Comparison of ENCODE assay signal across 10 cellular contexts in genomic region chr15:40435331-40436089, GRCh38. TPM values are rescaled to one million over a fixed set of nuclear protein-coding genes. Genes with fewer than 3 reads are reported as not detected.
A peak's percentile ranks its signal among the peaks of the same experiment; 100 is the strongest.
DNase-seq lines count a peak whose midpoint lies in the region; ATAC-seq, FAIRE-seq and TF ChIP-seq lines count a peak whose summit lies in the region.
"Had no signal": no experiment of that assay in that cellular context is flagged by ENCODE, and none has a peak within 500 bp of the region (broad histone marks: within the 10 kb centered on the region; RNA-seq: fewer than 3 reads in every experiment).

No MANE protein-coding gene starts in this region.

- no peak for TF ChIP-seq POLR2A in suprapubic skin (IDR thresholded peaks at IDR 0.05)
- no peak for TF ChIP-seq POLR2A in GM12891 (IDR thresholded peaks at IDR 0.05; ENCODE audit: low read depth, low read length)

- no peaks in the 10 kb centered on the region for H3K36me3 ChIP-seq in mesodermal cell (ENCODE audit: control insufficient read depth, insufficient read depth, low read length)
- H3K36me3 ChIP-seq in suprapubic skin = no peaks in the 10 kb centered on the region

- no peak for DNase-seq in activated CD4-positive, alpha-beta T cell treated with anti-CD3 and anti-CD28 coated beads, Interleukin-2, amount 10 ng/mL, durations not matched to agents 24 days and 14 days
- DNase-seq in activated CD4-positive, alpha-beta T cell treated with anti-CD3 and anti-CD28 coated beads, Interleukin-2, amount 50 U/mL, for 1 hour = no peak
- DNase-seq in MCF 10A (ENCODE audit: unreplicated experiment) (no peak), suprapubic skin (ENCODE audit: low spot score in 2 of 2) (no peak), NCI-H1694 (lab: John Stamatoyannopoulos, UW) (no peak), GM12891 (ENCODE audit: insufficient read length, low spot score) (no peak)
- DNase-seq: NCI-H187 had no signal

- CTCF ChIA-PET in MCF 10A (lab: Yijun Ruan, JAX) = interaction anchor here (0.6 to 1.0 kb wide), 4 partner anchors 11 to 130 kb away, joined by 3 read pairs; partner anchors contain the start of gene CCDC9B

- POLR2A ChIA-PET in MCF 10A (lab: Yijun Ruan, JAX) = interaction anchor here (0.6 to 0.9 kb wide), 3 partner anchors 31 to 419 kb away, joined by 3 read pairs; no protein-coding TSS in a partner anchor

- no peaks in the 10 kb centered on the region for H3K9me3 Mint-ChIP-seq in activated CD4-positive, alpha-beta T cell treated with anti-CD3 and anti-CD28 coated beads, Interleukin-2, amount 10 ng/mL, durations not matched to agents 24 days and 14 days
- H3K9me3 Mint-ChIP-seq in MCF 10A (ENCODE audit: unreplicated experiment) = no peaks in the 10 kb centered on the region

- intact Hi-C loops in activated CD4-positive, alpha-beta T cell treated with anti-CD3 and anti-CD28 coated beads, Interleukin-2, amount 10 ng/mL, durations not matched to agents 24 days and 14 days (cut with micrococcal nuclease) = no loop called here
- intact Hi-C loops in MCF 10A (cut with micrococcal nuclease) = no loop called here

- BruUV-seq in MCF 10A (replicated peaks; lab: Mats Ljungman, UMichigan) = no TSS peak

- no peak overlapping the region for H3K27ac ChIP-seq in mesodermal cell (ENCODE audit: low read depth, low read length, severe bottlenecking)
- H3K27ac ChIP-seq in suprapubic skin = no peak overlapping the region
- H3K27ac ChIP-seq: C4-2B had no signal

- H3K9me3 ChIP-seq in mesodermal cell (ENCODE audit: control insufficient read depth, low read length) (no peaks in the 10 kb centered on the region), suprapubic skin (no peaks in the 10 kb centered on the region)

- H3K27me3 Mint-ChIP-seq in activated CD4-positive, alpha-beta T cell treated with anti-CD3 and anti-CD28 coated beads, Interleukin-2, amount 10 ng/mL, durations not matched to agents 24 days and 14 days = peaks cover 64% of the 10 kb centered on the region
- peaks cover 22% of the 10 kb centered on the region for H3K27me3 Mint-ChIP-seq in MCF 10A (ENCODE audit: insufficient read depth, unreplicated experiment)

- peaks cover 21% of the 10 kb centered on the region for H3K4me1 Mint-ChIP-seq in activated CD4-positive, alpha-beta T cell treated with anti-CD3 and anti-CD28 coated beads, Interleukin-2, amount 10 ng/mL, durations not matched to agents 24 days and 14 days
- peaks cover 17% of the 10 kb centered on the region for H3K4me1 Mint-ChIP-seq in MCF 10A (ENCODE audit: insufficient read depth, unreplicated experiment)

- no peak for TF ChIP-seq EP300 in suprapubic skin (IDR thresholded peaks at IDR 0.05)

- WGBS in mesodermal cell (ENCODE audit: insufficient coverage in 2 of 2), 2 experiments = 35 to 50% methylated on average over 17 to 22 of the region's 26 CpGs
- 31% methylated on average over 19 of the region's 26 CpGs for WGBS in suprapubic skin

- no peak for TF ChIP-seq CTCF in MCF 10A (IDR thresholded peaks at IDR 0.05; ENCODE audit: unreplicated experiment)
- TF ChIP-seq CTCF in suprapubic skin (IDR thresholded peaks at IDR 0.05) = no peak

- H3K4me1 ChIP-seq in mesodermal cell (ENCODE audit: control insufficient read depth, insufficient read depth, low read length, poor library complexity, severe bottlenecking) (peaks cover 27% of the 10 kb centered on the region), suprapubic skin (peaks cover 44% of the 10 kb centered on the region)

- peaks cover 2% of the 10 kb centered on the region for H3K36me3 Mint-ChIP-seq in activated CD4-positive, alpha-beta T cell treated with anti-CD3 and anti-CD28 coated beads, Interleukin-2, amount 10 ng/mL, durations not matched to agents 24 days and 14 days (ENCODE audit: low read depth)
- no peaks in the 10 kb centered on the region for H3K36me3 Mint-ChIP-seq in MCF 10A (ENCODE audit: insufficient read depth, unreplicated experiment)

- ATAC-seq in HG02588 (IDR thresholded peaks at IDR 0.05; ENCODE audit: unreplicated experiment) = no peak

- H3K4me3 Mint-ChIP-seq in activated CD4-positive, alpha-beta T cell treated with anti-CD3 and anti-CD28 coated beads, Interleukin-2, amount 10 ng/mL, durations not matched to agents 24 days and 14 days = peak overlapping the region; percentile 3
- peak overlapping the region; percentile 58 for H3K4me3 Mint-ChIP-seq in MCF 10A (ENCODE audit: unreplicated experiment)

- H3K27me3 ChIP-seq in suprapubic skin = peaks cover 26% of the 10 kb centered on the region

- no peak for FAIRE-seq in GM12891 (lab: Jason Lieb, UNC)

- no peak overlapping the region for H3K27ac Mint-ChIP-seq in activated CD4-positive, alpha-beta T cell treated with anti-CD3 and anti-CD28 coated beads, Interleukin-2, amount 10 ng/mL, durations not matched to agents 24 days and 14 days
- H3K27ac Mint-ChIP-seq in MCF 10A (ENCODE audit: low read depth, unreplicated experiment) = no peak overlapping the region

- peak overlapping the region; percentile 43 for H3K4me3 ChIP-seq in mesodermal cell (ENCODE audit: extremely low read depth, insufficient read depth, low read length, poor library complexity, severe bottlenecking)
- H3K4me3 ChIP-seq in suprapubic skin = peak overlapping the region; percentile 49

TF ChIP-seq in GM12891, 5 proteins besides CTCF, POLR2A, EP300 and RAD21:
- TF ChIP-seq SPI1 (IDR thresholded peaks at IDR 0.05; ENCODE audit: low read depth, low read length) (no peak), POU2F2 (IDR thresholded peaks at IDR 0.05; ENCODE audit: low read depth, low read length) (no peak), PAX5 (IDR thresholded peaks at IDR 0.05; ENCODE audit: insufficient read depth, low read length, severe bottlenecking) (no peak), TAF1 (IDR thresholded peaks at IDR 0.05; ENCODE audit: low read depth, low read length) (no peak), POLR2AphosphoS5 (IDR thresholded peaks at IDR 0.05; ENCODE audit: low read depth, low read length) (no peak)
TF ChIP-seq in GM12891: peak in this region for 0.

RNA-seq across cellular contexts. Expression of gene BAHD1, which starts 5.2 kb away (rescaled TPM):
- total RNA-seq in activated CD4-positive, alpha-beta T cell treated with anti-CD3 and anti-CD28 coated beads, Interleukin-2, amount 10 ng/mL, durations not matched to agents 24 days and 14 days = 23.9 and 26.2 TPM in 2 replicates
- total RNA-seq in MCF 10A (2022) = 14.9 and 15.1 TPM in 2 replicates
- polyA plus RNA-seq in mesodermal cell (2013, experiment 1 of 2) = 17.0 TPM
- 13.6 TPM for polyA plus RNA-seq in mesodermal cell (2013, experiment 2 of 2)
- total RNA-seq in suprapubic skin = 10 to 100 TPM; 16.8 to 24.6 (median 19.2) TPM
- 10.3 TPM for polyA plus RNA-seq in GM12891 (2012; ENCODE audit: low read depth, missing spikeins)

RNA-seq across cellular contexts. Expression of gene IVD, which starts 29.9 kb away (rescaled TPM):
- total RNA-seq in activated CD4-positive, alpha-beta T cell treated with anti-CD3 and anti-CD28 coated beads, Interleukin-2, amount 10 ng/mL, durations not matched to agents 24 days and 14 days = 66.6 and 70.7 TPM in 2 replicates
- total RNA-seq in MCF 10A (2022) (53.8 and 61.6 TPM in 2 replicates), suprapubic skin (10 to 100 TPM in 2 of 4 donors, 1 to 10 TPM in 2; 7.7 to 18.3 (median 13.3) TPM)
- 41.4 TPM for polyA plus RNA-seq in mesodermal cell (2013, experiment 1 of 2)
- 33.8 TPM for polyA plus RNA-seq in mesodermal cell (2013, experiment 2 of 2)
- 22.9 TPM for polyA plus RNA-seq in GM12891 (2012; ENCODE audit: low read depth, missing spikeins)

RNA-seq across cellular contexts. Expression of gene CHST14, which starts 35.3 kb away (rescaled TPM):
- total RNA-seq in activated CD4-positive, alpha-beta T cell treated with anti-CD3 and anti-CD28 coated beads, Interleukin-2, amount 10 ng/mL, durations not matched to agents 24 days and 14 days = 9.0 and 9.7 TPM in 2 replicates
- 5.8 and 7.3 TPM in 2 replicates for total RNA-seq in MCF 10A (2022)
- 37.1 TPM for polyA plus RNA-seq in mesodermal cell (2013, experiment 1 of 2)
- 33.7 TPM for polyA plus RNA-seq in mesodermal cell (2013, experiment 2 of 2)
- 10 to 100 TPM in 1 of 4 donors, 1 to 10 TPM in 3; 6.9 to 13.6 (median 8.3) TPM for total RNA-seq in suprapubic skin
- polyA plus RNA-seq in GM12891 (2012; ENCODE audit: low read depth, missing spikeins) = 5.3 TPM

RNA-seq across cellular contexts. Expression of gene KNSTRN, which starts 53.0 kb away (rescaled TPM):
- total RNA-seq in activated CD4-positive, alpha-beta T cell treated with anti-CD3 and anti-CD28 coated beads, Interleukin-2, amount 10 ng/mL, durations not matched to agents 24 days and 14 days = 50.4 and 52.9 TPM in 2 replicates
- total RNA-seq in MCF 10A (2022) (35.2 and 47.4 TPM in 2 replicates), suprapubic skin (10 to 100 TPM; 13.5 to 24.3 (median 18.9) TPM)
- 55.3 TPM for polyA plus RNA-seq in mesodermal cell (2013, experiment 1 of 2)
- polyA plus RNA-seq in mesodermal cell (2013, experiment 2 of 2) = 68.6 TPM
- polyA plus RNA-seq in GM12891 (2012; ENCODE audit: low read depth, missing spikeins) = 19.9 TPM
